8 cellular contexts compared by ENCODE assay signal in the genomic region with DNA sequence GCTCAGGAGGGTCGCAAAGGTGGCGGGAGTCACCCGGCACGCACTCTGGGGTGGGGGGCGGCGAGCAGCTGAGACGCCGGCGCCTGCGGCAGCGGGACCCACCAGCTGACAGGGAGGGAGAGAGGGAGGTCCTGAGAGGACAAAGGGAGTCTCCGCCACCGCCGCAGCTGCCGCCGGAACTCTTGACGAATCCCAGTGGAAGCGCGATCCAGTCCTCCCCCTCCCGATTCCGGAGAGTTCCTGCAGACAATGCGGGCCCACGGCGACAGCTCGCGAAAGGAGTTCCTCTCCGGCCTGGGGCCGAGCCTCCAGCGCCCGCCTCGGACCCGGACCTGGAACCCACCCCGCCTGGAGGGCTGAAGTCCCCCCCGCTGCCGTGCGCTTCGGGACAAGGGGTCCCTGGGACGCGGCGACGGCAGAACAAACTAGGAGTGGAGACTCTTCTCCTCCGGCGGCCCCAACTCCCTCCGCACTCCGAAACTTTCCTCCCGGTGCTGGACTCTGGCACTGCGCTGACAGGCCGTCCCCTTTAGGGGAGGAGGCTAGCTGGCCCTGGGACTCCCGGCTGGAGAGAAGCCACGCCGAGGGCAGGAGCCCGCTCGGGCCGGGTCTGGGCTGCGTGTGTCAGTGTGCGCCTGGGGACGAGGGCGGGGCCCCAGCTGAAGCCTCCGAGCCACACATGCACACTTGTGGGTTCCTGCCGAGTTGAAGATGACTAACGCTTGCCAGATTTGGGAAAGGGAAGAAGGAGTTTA. TPM values are rescaled to one million over a fixed set of nuclear protein-coding genes. Genes with fewer than 3 reads are reported as not detected.
DNase-seq lines count a peak whose midpoint lies in the region; TF ChIP-seq lines count a peak whose summit lies in the region.

A gene (minus strand): TSS at position 623 of the 755 bp plus-strand sequence. CDS start 669 bp downstream, outside the sequence.

- H3K9me3 ChIP-seq in HAP-1 (no peaks in the 10 kb centered on the region), MM.1S (replicated peaks; ENCODE audit: insufficient read depth, low read length) (no peaks in the 10 kb centered on the region)

- H3K9ac ChIP-seq in MM.1S (ENCODE audit: low read length), result peak within 1 kb of the TSS; percentile 69

- in situ Hi-C loops in HAP-1 (cut with MboI; ENCODE audit: low sequenced_read_pairs) (no loop called here), astrocyte of the cerebellum (cut with HindIII; ENCODE audit: low sequenced_read_pairs) (no loop called here)

- H2AFZ ChIP-seq in MM.1S (ENCODE audit: low read length), result peak within 1 kb of the TSS; percentile 92

- no peaks in the 10 kb centered on the region for H3F3A ChIP-seq in MM.1S (ENCODE audit: insufficient read depth, low read length)

- peak within 1 kb of the TSS; percentile 62 for H3K4me2 ChIP-seq in MM.1S (ENCODE audit: low read depth, low read length)

- no peaks in the 10 kb centered on the region for H3K27me3 ChIP-seq in HAP-1 (ENCODE audit: low read depth)
- H3K27me3 ChIP-seq in MM.1S (replicated peaks; ENCODE audit: insufficient read depth, low read length), result no peaks in the 10 kb centered on the region

- no peaks in the 10 kb centered on the region for H3K9me2 ChIP-seq in MM.1S (replicated peaks; ENCODE audit: insufficient read depth, low read length)

- DNase-seq in HAP-1 (ENCODE audit: low spot score in 2 of 2), result peak; percentile 74 to 87
- peak; percentile 56 for DNase-seq in MM.1S
- DNase-seq in astrocyte of the cerebellum (ENCODE audit: low read depth), result peak; percentile 83
- peak; percentile 86 for DNase-seq in hepatic stellate cell (ENCODE audit: low spot score)
- peak; percentile 67 for DNase-seq in renal cortical epithelial cell (ENCODE audit: low read depth)
- DNase-seq in cerebellar nuclear complex (lab: John Stamatoyannopoulos, UW), result no peak

- H3K36me3 ChIP-seq in HAP-1 (replicated peaks) (no peaks in the 10 kb centered on the region; the same call in 1 of the 2 replicates), MM.1S (replicated peaks; ENCODE audit: insufficient read depth, low read length) (no peaks in the 10 kb centered on the region)

- intact Hi-C loops in T-helper 2 cell treated with Interferon-gamma antibody and Interleukin-4, amounts not matched to agents 100 ng/mL and 5 ng/mL, for 36 hours (cut with micrococcal nuclease), result loop anchor here (1.0 to 5.0 kb wide), 7 partner anchors 14 to 1295 kb away; a partner anchor contains a TSS

- H3K27ac ChIP-seq in MM.1S (ENCODE audit: low read length), result no peak within 1 kb of the TSS; the same call in 1 of the 2 replicates

- H3K4me1 ChIP-seq in HAP-1, result peaks cover 10% of the 10 kb centered on the region
- H3K4me1 ChIP-seq in MM.1S (ENCODE audit: low read length), result 0 out of 2 replicates have a peak, but pooled peaks cover 2% of the 10 kb centered on the region

- no peak for TF ChIP-seq CTCF in MM.1S (IDR thresholded peaks at IDR 0.05; ENCODE audit: low read length)
- TF ChIP-seq CTCF in astrocyte of the cerebellum (IDR thresholded peaks at IDR 0.05; ENCODE audit: low read depth, low read length, missing control alignments), result no peak

- H3K79me2 ChIP-seq in MM.1S (ENCODE audit: low read length), result no peaks in the 10 kb centered on the region

- H4K20me1 ChIP-seq in MM.1S (ENCODE audit: insufficient read depth, low read length), result no peaks in the 10 kb centered on the region

- H3K4me3 ChIP-seq in GM08714 (ENCODE audit: low read length), result peak within 1 kb of the TSS; percentile 85
- peak within 1 kb of the TSS; percentile 69 for H3K4me3 ChIP-seq in HAP-1
- H3K4me3 ChIP-seq in MM.1S (ENCODE audit: low read length), result peak within 1 kb of the TSS; percentile 83
- peak within 1 kb of the TSS; percentile 91 for H3K4me3 ChIP-seq in astrocyte of the cerebellum (ENCODE audit: low read depth, low read length)

RNA-seq across cellular contexts. Expression of the gene that starts here (rescaled TPM):
- 26.5 and 30.3 TPM in 2 replicates for total RNA-seq in T-helper 2 cell treated with Interferon-gamma antibody and Interleukin-4, amounts not matched to agents 100 ng/mL and 5 ng/mL, for 36 hours
- total RNA-seq in renal cortical epithelial cell, result 15.1 and 32.2 TPM in 2 replicates

Comparison
In these comparisons a context has a peak if more than half of its experiments do, and no peak if none do; other contexts are left out.
1. DNase-seq: peak in HAP-1 (2 of 2), MM.1S (single experiment), astrocyte of the cerebellum (single experiment), hepatic stellate cell (single experiment) and renal cortical epithelial cell (single experiment); none in cerebellar nuclear complex (0 of 2).
2. Peak in every context shown above with its lines, with median percentiles within 50 percentile points of each other: H3K4me3 ChIP-seq.